ENCODE assay signal across 1 cellular context in genomic region chr5:175866377-175866907, GRCh38.
TF ChIP-seq lines count a peak whose summit lies in the region.

No MANE protein-coding gene starts in this region.

TF ChIP-seq in H1, 55 proteins besides CTCF, POLR2A, EP300 and RAD21 (continued from another document):
- no peak for TF ChIP-seq CHD7 (IDR thresholded peaks at IDR 0.05; ENCODE audit: insufficient replicate concordance, low read length)
